8 cellular contexts compared by ENCODE assay signal in genomic region chr14:60183724-60184596, GRCh38. TPM values are rescaled to one million over a fixed set of nuclear protein-coding genes. Genes with fewer than 3 reads are reported as not detected.
DNase-seq lines count a peak whose midpoint lies in the region; ATAC-seq and TF ChIP-seq lines count a peak whose summit lies in the region.

No MANE protein-coding gene starts in this region.

- TF ChIP-seq CTCF in GM13977 (IDR thresholded peaks at IDR 0.05; ENCODE audit: extremely low read depth, insufficient read depth, missing control alignments) = peak; percentile 70
- 0 out of 2 replicates have a peak, but pooled peaks have one; percentile 28 for TF ChIP-seq CTCF in WI38 (IDR thresholded peaks at IDR 0.05; ENCODE audit: low read depth, low read length)
- TF ChIP-seq CTCF in fibroblast of villous mesenchyme (IDR thresholded peaks at IDR 0.05; ENCODE audit: insufficient read depth, low read depth, low read length) = peak; percentile 68
- peak in 1 of 3 donors; percentile 16 for TF ChIP-seq CTCF in omental fat pad (IDR thresholded peaks at IDR 0.05)

- in situ Hi-C loops in GM13977 (cut with MboI; ENCODE audit: low pct_unique_long_range_greater_than_20kb, low sequenced_read_pairs, unreplicated experiment) = loop anchor here (5.0 to 25.0 kb wide), 3 partner anchors 117 to 378 kb away; no protein-coding TSS in a partner anchor

- DNase-seq in AG20443 (ENCODE audit: low spot score) = peak; percentile 27
- no peak for DNase-seq in GM13977 (ENCODE audit: low spot score)
- DNase-seq in NCI-H2196 (lab: John Stamatoyannopoulos, UW; ENCODE audit: unreplicated experiment) = peak; percentile 84
- peak; percentile 79 for DNase-seq in fibroblast of villous mesenchyme (ENCODE audit: low read depth)
- DNase-seq in omental fat pad (ENCODE audit: low spot score) = no peak
- no peak for DNase-seq in cortex of kidney (lab: John Stamatoyannopoulos, UW)

- ATAC-seq in HG03064 (IDR thresholded peaks at IDR 0.05; ENCODE audit: low read depth, unreplicated experiment) (peak; percentile 65), omental fat pad (ENCODE audit: low FRiP score) (peak; percentile 38)

- H3K4me3 ChIP-seq in WI38 (ENCODE audit: low read depth, low read length) (peak overlapping the region; percentile 48), fibroblast of villous mesenchyme (ENCODE audit: low read depth, low read length) (peak overlapping the region; percentile 51)

RNA-seq across cellular contexts. Expression of gene DHRS7, which starts 18.8 kb away (rescaled TPM):
- total RNA-seq in fibroblast of villous mesenchyme (70.9 and 72.5 TPM in 2 replicates), omental fat pad (10 to 100 TPM; 56.0 to 82.9 (median 68.4) TPM)

Comparison
In these comparisons a context has a peak if more than half of its experiments do, and no peak if none do; other contexts are left out.
1. DNase-seq: peak in AG20443 (single experiment), NCI-H2196 (single experiment) and fibroblast of villous mesenchyme (single experiment); none in GM13977 (single experiment), omental fat pad (single experiment) and cortex of kidney (single experiment).